Comparison of ENCODE assay signal across 21 cellular contexts in the genomic region with DNA sequence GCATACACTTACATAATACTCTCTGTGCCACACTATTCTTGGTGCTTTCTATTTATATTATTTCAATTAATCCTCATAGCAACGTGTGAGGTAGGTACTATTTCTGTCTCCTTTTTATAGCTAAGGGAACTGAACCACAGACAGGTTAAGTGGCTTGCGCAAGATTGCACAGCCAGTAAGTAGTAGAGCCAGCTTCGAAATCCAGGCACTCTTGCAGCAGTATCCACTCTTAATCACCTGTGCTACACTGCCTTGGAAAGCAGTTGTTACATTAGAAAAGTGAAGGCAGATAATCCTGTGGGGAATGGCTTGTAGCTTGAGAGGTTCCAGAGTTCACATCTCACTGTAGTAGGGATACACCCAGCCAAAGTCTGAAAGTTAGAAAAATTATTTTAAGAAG.
DNase-seq lines count a peak whose midpoint lies in the region; ATAC-seq and TF ChIP-seq lines count a peak whose summit lies in the region.
"Had no signal": no experiment of that assay in that cellular context is flagged by ENCODE, and none has a peak within 500 bp of the region (broad histone marks: within the 10 kb centered on the region; RNA-seq: fewer than 3 reads in every experiment).

No MANE protein-coding gene starts in this region.

- DNase-seq in Right ventricle myocardium superior (no peak), right atrium auricular region (ENCODE audit: low spot score) (no peak), lung (ENCODE audit: low spot score) (peak; percentile 40), Kasumi-1 (lab: John Stamatoyannopoulos, UW) (no peak), NCI-H1417 (lab: John Stamatoyannopoulos, UW) (no peak)
- no peak for DNase-seq in activated CD4-positive, CD25-positive, alpha-beta regulatory T cell (lab: John Stamatoyannopoulos, UW)
- DNase-seq: ACHN; activated CD4-positive, CD25-positive, alpha-beta regulatory T cell treated with anti-CD3 and anti-CD28 coated beads, Interleukin-2, amount 50 U/mL, for 72 hours; activated naive CD4-positive, alpha-beta T cell treated with anti-CD3 and anti-CD28 coated beads, Interleukin-2, amount 50 U/mL, for 16 hours; activated T-cell treated with anti-CD3 and anti-CD28 coated beads, Interleukin-2, amount 50 U/mL, for 72 hours; CD4-positive, CD25-positive, alpha-beta regulatory T cell; DMS153; effector CD8-positive, alpha-beta T cell; esophagus squamous epithelium; NCI-H1694; NCI-H446; stimulated activated CD4-positive, alpha-beta T cell treated with anti-CD3 and anti-CD28 coated beads, Interleukin-15, amount 100 ng/mL, for 24 hours had no signal

- no peaks in the 10 kb centered on the region for H3K36me3 ChIP-seq in right atrium auricular region
- peaks cover 0 to 8% of the 10 kb centered on the region in 2 donors for H3K36me3 ChIP-seq in gastroesophageal sphincter
- no peaks in the 10 kb centered on the region for H3K36me3 ChIP-seq in lung (ENCODE audit: control insufficient read depth in 2 of 2, insufficient read depth in 2 of 2, low read length in 2 of 2)
- H3K36me3 ChIP-seq: ascending aorta, esophagus squamous epithelium, vagina had no signal

- WGBS in gastroesophageal sphincter (ENCODE audit: low coverage in 1 of 2), 2 donors: 38 to 47% methylated on average over 3 of the region's 3 CpGs
- 45 to 49% methylated on average over 3 of the region's 3 CpGs for WGBS in lung, 2 donors

- no peak for TF ChIP-seq CTCF in right atrium auricular region (IDR thresholded peaks at IDR 0.05)
- TF ChIP-seq CTCF in gastroesophageal sphincter (IDR thresholded peaks at IDR 0.05): no peak
- TF ChIP-seq CTCF in lung (IDR thresholded peaks at IDR 0.05; ENCODE audit: control extremely low read depth, extremely low read depth): no peak

- peak; percentile 80 for ATAC-seq in Right ventricle myocardium superior (ENCODE audit: poor library complexity)
- ATAC-seq in gastroesophageal sphincter: peak; percentile 28
- ATAC-seq in lung (ENCODE audit: insufficient read depth, low FRiP score): no peak
- ATAC-seq in HG03342 (IDR thresholded peaks at IDR 0.05; ENCODE audit: unreplicated experiment): no peak

- H3K27me3 ChIP-seq in right atrium auricular region (no peaks in the 10 kb centered on the region), gastroesophageal sphincter (no peaks in the 10 kb centered on the region), lung (ENCODE audit: control insufficient read depth, insufficient read depth) (no peaks in the 10 kb centered on the region)
- H3K27me3 ChIP-seq: ascending aorta, esophagus squamous epithelium, vagina had no signal

- H3K27ac ChIP-seq in right atrium auricular region (peak overlapping the region in 1 of 2 donors; percentile 23), gastroesophageal sphincter (peak overlapping the region in 3 of 4 donors; percentile 33 to 52 (median 42)), lung (ENCODE audit: low read depth in 1 of 2, low read length in 1 of 2) (no peak overlapping the region)
- H3K27ac ChIP-seq: esophagus squamous epithelium, vagina had no signal

- H3K4me3 ChIP-seq in right atrium auricular region (no peak overlapping the region), gastroesophageal sphincter (no peak overlapping the region), lung (no peak overlapping the region)
- H3K4me3 ChIP-seq: ascending aorta, esophagus squamous epithelium, vagina had no signal

- TF ChIP-seq EP300 in gastroesophageal sphincter (IDR thresholded peaks at IDR 0.05): no peak

- H3K9me3 ChIP-seq in right atrium auricular region (no peaks in the 10 kb centered on the region), gastroesophageal sphincter (peaks cover 0 to 3% (median 0%) of the 10 kb centered on the region in 3 donors), lung (ENCODE audit: control insufficient read depth in 2 of 2, insufficient read depth in 1 of 2, low read length in 1 of 2) (peaks cover 0 to 5% of the 10 kb centered on the region in 2 donors)
- H3K9me3 ChIP-seq: ascending aorta, vagina had no signal

- no peak for TF ChIP-seq POLR2A in gastroesophageal sphincter (IDR thresholded peaks at IDR 0.05)

- H3K4me1 ChIP-seq in right atrium auricular region (peaks cover 0 to 60% of the 10 kb centered on the region in 2 donors), gastroesophageal sphincter (peaks cover 0 to 56% (median 11%) of the 10 kb centered on the region in 3 donors), lung (ENCODE audit: control insufficient read depth in 2 of 2, insufficient read depth in 2 of 2, low read length in 2 of 2) (peaks cover 8 to 12% of the 10 kb centered on the region in 2 donors)

- intact Hi-C loops in Right ventricle myocardium superior (cut with DNase I): no loop called here

Comparison
In these comparisons a context has a peak if more than half of its experiments do, and no peak if none do; other contexts are left out.
1. ATAC-seq: peak in Right ventricle myocardium superior (single experiment) and gastroesophageal sphincter (single experiment); none in lung (single experiment) and HG03342 (single experiment).
2. H3K27ac ChIP-seq: peak in gastroesophageal sphincter (3 of 4); none in lung (0 of 2).